ENCODE assay signal across 16 cellular contexts in genomic region chr7:42135728-42136127, GRCh38.
"Had no signal": no experiment of that assay in that cellular context is flagged by ENCODE, and none has a peak within 500 bp of the region (broad histone marks: within the 10 kb centered on the region; RNA-seq: fewer than 3 reads in every experiment).

No MANE protein-coding gene starts in this region.

- H3K27ac Mint-ChIP-seq: natural killer cell had no signal

- H3K27me3 ChIP-seq: gastrocnemius medialis, heart right ventricle, neutrophil, sigmoid colon had no signal

- H3K9me3 Mint-ChIP-seq: natural killer cell had no signal

- H3K36me3 Mint-ChIP-seq: natural killer cell had no signal

- H3K4me3 ChIP-seq: dorsolateral prefrontal cortex, gastrocnemius medialis, heart right ventricle, psoas muscle, sigmoid colon, skin epidermis had no signal

- H3K4me3 Mint-ChIP-seq: natural killer cell had no signal

- H3K4me1 ChIP-seq: gastrocnemius medialis, psoas muscle had no signal

- H3K9me3 ChIP-seq: neutrophil, sigmoid colon had no signal

- H3K36me3 ChIP-seq: gastrocnemius medialis, heart right ventricle, neutrophil, sigmoid colon had no signal

- DNase-seq: cortex of kidney; dorsolateral prefrontal cortex; effector CD8-positive, alpha-beta T cell; gastrocnemius medialis; heart right ventricle; hypothalamus; mammary epithelial cell; natural killer cell; psoas muscle; retina; sigmoid colon; stimulated activated CD4-positive, alpha-beta T cell treated with anti-CD3 and anti-CD28 coated beads, Interleukin-12 subunit alpha, Interleukin-12 subunit beta, amount 100 ng/mL, for 4 hours; stimulated activated CD4-positive, alpha-beta T cell treated with anti-CD3 and anti-CD28 coated beads, Interleukin-2, amount 100 ng/mL, for 48 hours; stimulated activated naive CD4-positive, alpha-beta T cell treated with Interleukin-2 at 50 U/mL for 16 hours had no signal

- H3K27ac ChIP-seq: dorsolateral prefrontal cortex, gastrocnemius medialis, heart right ventricle, neutrophil, psoas muscle, skin epidermis had no signal
